Comparison of ENCODE assay signal across 8 cellular contexts in genomic region chr14:75141967-75142366, GRCh38. TPM values are rescaled to one million over a fixed set of nuclear protein-coding genes. Genes with fewer than 3 reads are reported as not detected.
DNase-seq lines count a peak whose midpoint lies in the region; ATAC-seq and TF ChIP-seq lines count a peak whose summit lies in the region.

No MANE protein-coding gene starts in this region.

- no peaks in the 10 kb centered on the region for H3K9me3 Mint-ChIP-seq in stimulated activated naive CD8-positive, alpha-beta T cell treated with anti-CD3 and anti-CD28 coated beads, Interleukin-15, amount 100 ng/mL, for 72 hours
- H3K9me3 Mint-ChIP-seq in T-helper 2 cell treated with Interferon-gamma antibody and Interleukin-4, amounts not matched to agents 5 μg/mL and 100 μg/mL, for 36 hours = no peaks in the 10 kb centered on the region

- no peak overlapping the region for H3K27ac ChIP-seq in Panc1 (ENCODE audit: low read length)
- H3K27ac ChIP-seq in tibial nerve = peak overlapping the region; percentile 24 to 97 (median 78)

- TF ChIP-seq CTCF in Panc1 (IDR thresholded peaks at IDR 0.05) = peak; percentile 20; the same call in 1 of the 2 replicates
- peak; percentile 67 for TF ChIP-seq CTCF in fibroblast of pulmonary artery (IDR thresholded peaks at IDR 0.05; ENCODE audit: low read length, missing control alignments)
- peak in 2 of 5 experiments; percentile 10 to 35 for TF ChIP-seq CTCF in tibial nerve (IDR thresholded peaks at IDR 0.05)

- POLR2A ChIA-PET in Panc1 (lab: Charles Lee) = no interaction called here

- peaks cover 31% of the 10 kb centered on the region for H3K36me3 Mint-ChIP-seq in T-helper 2 cell treated with Interferon-gamma antibody and Interleukin-4, amounts not matched to agents 5 μg/mL and 100 μg/mL, for 36 hours (ENCODE audit: low read depth)

- no peaks in the 10 kb centered on the region for H3K27me3 ChIP-seq in Panc1 (ENCODE audit: control insufficient read depth, insufficient read depth, low read length)
- no peaks in the 10 kb centered on the region for H3K27me3 ChIP-seq in tibial nerve

- H3K27ac Mint-ChIP-seq in stimulated activated naive CD8-positive, alpha-beta T cell treated with anti-CD3 and anti-CD28 coated beads, Interleukin-15, amount 100 ng/mL, for 72 hours = no peak overlapping the region
- H3K27ac Mint-ChIP-seq in T-helper 2 cell treated with Interferon-gamma antibody and Interleukin-4, amounts not matched to agents 5 μg/mL and 100 μg/mL, for 36 hours = no peak overlapping the region

- H3K4me3 ChIP-seq in Panc1 (ENCODE audit: low read depth in 2 of 2, low read length in 2 of 2) = no peak overlapping the region
- no peak overlapping the region for H3K4me3 ChIP-seq in fibroblast of pulmonary artery (replicated peaks; ENCODE audit: low read depth, low read length)
- H3K4me3 ChIP-seq in tibial nerve = no peak overlapping the region

- H3K27me3 Mint-ChIP-seq in stimulated activated naive CD8-positive, alpha-beta T cell treated with anti-CD3 and anti-CD28 coated beads, Interleukin-15, amount 100 ng/mL, for 72 hours = no peaks in the 10 kb centered on the region
- no peaks in the 10 kb centered on the region for H3K27me3 Mint-ChIP-seq in T-helper 2 cell treated with Interferon-gamma antibody and Interleukin-4, amounts not matched to agents 5 μg/mL and 100 μg/mL, for 36 hours (ENCODE audit: low read depth)

- CTCF ChIA-PET in Panc1 (lab: Charles Lee) = no interaction called here

- H3K4me1 ChIP-seq in Panc1 (ENCODE audit: control insufficient read depth, insufficient read depth, low read length) (no peaks in the 10 kb centered on the region), tibial nerve (peaks cover 2 to 94% (median 73%) of the 10 kb centered on the region in 4 donors)

- BruUV-seq in Panc1 (replicated peaks; lab: Mats Ljungman, UMichigan) = no TSS peak

- H3K9me3 ChIP-seq in Panc1 (ENCODE audit: control insufficient read depth, insufficient read depth, low read depth, low read length) (no peaks in the 10 kb centered on the region), tibial nerve (no peaks in the 10 kb centered on the region)

- DNase-seq in stimulated activated naive CD8-positive, alpha-beta T cell treated with anti-CD3 and anti-CD28 coated beads, Interleukin-15, amount 100 ng/mL, for 72 hours = peak in 1 of 2 donors; percentile 22
- DNase-seq in stimulated activated naive CD8-positive, alpha-beta T cell treated with anti-CD3 and anti-CD28 coated beads, Interleukin-15, Interleukin-2, amounts not matched to agents 100 U/mL and 50 U/mL, for 24 hours = no peak
- DNase-seq in Panc1 (ENCODE audit: low read depth, low spot score) = no peak
- DNase-seq in fibroblast of pulmonary artery (ENCODE audit: low read depth) = peak; percentile 71
- no peak for DNase-seq in tibial nerve (ENCODE audit: low spot score in 2 of 2)
- DNase-seq in kidney tubule cell (ENCODE audit: low spot score) = no peak
- no peak for DNase-seq in T-helper 2 cell treated with Interferon-gamma antibody and Interleukin-4, amounts not matched to agents 5 μg/mL and 100 μg/mL, for 36 hours (ENCODE audit: low spot score)
- no peak for DNase-seq in DMS114 treated with DMSO at 0.1 percent for 48 hours (lab: John Stamatoyannopoulos, UW; ENCODE audit: unreplicated experiment)

- TF ChIP-seq POLR2A in tibial nerve (IDR thresholded peaks at IDR 0.05) = no peak

- in situ Hi-C loops in Panc1 (cut with HindIII; ENCODE audit: low pct_unique_long_range_greater_than_20kb, low sequenced_read_pairs) = no loop called here

- H3K4me3 Mint-ChIP-seq in stimulated activated naive CD8-positive, alpha-beta T cell treated with anti-CD3 and anti-CD28 coated beads, Interleukin-15, amount 100 ng/mL, for 72 hours = no peak overlapping the region
- H3K4me3 Mint-ChIP-seq in T-helper 2 cell treated with Interferon-gamma antibody and Interleukin-4, amounts not matched to agents 5 μg/mL and 100 μg/mL, for 36 hours = no peak overlapping the region

- no peak for TF ChIP-seq EP300 in tibial nerve (IDR thresholded peaks at IDR 0.05)

- intact Hi-C loops in Panc1 (cut with micrococcal nuclease; ENCODE audit: unreplicated experiment) = no loop called here

- H3K4me1 Mint-ChIP-seq in stimulated activated naive CD8-positive, alpha-beta T cell treated with anti-CD3 and anti-CD28 coated beads, Interleukin-15, amount 100 ng/mL, for 72 hours = peaks cover 80% of the 10 kb centered on the region
- H3K4me1 Mint-ChIP-seq in T-helper 2 cell treated with Interferon-gamma antibody and Interleukin-4, amounts not matched to agents 5 μg/mL and 100 μg/mL, for 36 hours (ENCODE audit: low read depth) = peaks cover 46% of the 10 kb centered on the region

- ATAC-seq in stimulated activated naive CD8-positive, alpha-beta T cell treated with anti-CD3 and anti-CD28 coated beads, Interleukin-15, amount 100 ng/mL, for 72 hours = peak; percentile 67
- no peak for ATAC-seq in stimulated activated naive CD8-positive, alpha-beta T cell treated with anti-CD3 and anti-CD28 coated beads, Interleukin-15, Interleukin-2, amounts not matched to agents 100 U/mL and 50 U/mL, for 24 hours
- no peak for ATAC-seq in Panc1

- no peaks in the 10 kb centered on the region; the same call in 1 of the 2 replicates for H3K36me3 ChIP-seq in Panc1 (ENCODE audit: control insufficient read depth, insufficient read depth, low read length)
- peaks cover 0 to 5% (median 0%) of the 10 kb centered on the region in 3 donors for H3K36me3 ChIP-seq in tibial nerve

RNA-seq across cellular contexts. Expression of gene NEK9, which starts 15.1 kb away (rescaled TPM):
- total RNA-seq in Panc1 (2021; ENCODE audit: unreplicated experiment) (40.7 TPM), tibial nerve (100 to 1,000 TPM in 2 of 4 donors, 10 to 100 TPM in 2; 76.1 to 109 (median 94.4) TPM)
- polyA plus RNA-seq in Panc1 (2012; ENCODE audit: insufficient read length) = 42.1 TPM

RNA-seq across cellular contexts. Expression of gene TMED10, which starts 34.4 kb away (rescaled TPM):
- total RNA-seq in Panc1 (2021; ENCODE audit: unreplicated experiment) (183 TPM), tibial nerve (100 to 1,000 TPM; 262 to 296 (median 280) TPM)
- 98.2 TPM for polyA plus RNA-seq in Panc1 (2012; ENCODE audit: insufficient read length)
